ENCODE assay signal across 27 cellular contexts in genomic region chr7:105860793-105861192, GRCh38.
"Had no signal": no experiment of that assay in that cellular context is flagged by ENCODE, and none has a peak within 500 bp of the region (broad histone marks: within the 10 kb centered on the region; RNA-seq: fewer than 3 reads in every experiment).

No MANE protein-coding gene starts in this region.

- DNase-seq: hypothalamus; immature natural killer cell; kidney; left ventricle myocardium inferior; mesendoderm; naive B cell; natural killer cell; nucleus accumbens; pancreas; retina; right cardiac atrium; stimulated activated CD4-positive, alpha-beta T cell treated with anti-CD3 and anti-CD28 coated beads, Interleukin-4, amount 100 ng/mL, for 24 hours; stimulated activated naive CD4-positive, alpha-beta T cell; tibial artery; trophoblast cell; upper lobe of right lung had no signal

- H3K4me3 ChIP-seq: left ventricle myocardium inferior, lung, pancreas, prostate gland, skin epidermis, suprapubic skin, thoracic aorta, tibial artery, upper lobe of right lung had no signal

- H3K36me3 ChIP-seq: left ventricle myocardium inferior, pancreas, prostate gland, thoracic aorta, tibial artery, upper lobe of right lung had no signal

- FAIRE-seq: islet of Langerhans, kidney, pancreas, urothelium cell line had no signal

- H3K27me3 ChIP-seq: pancreas, suprapubic skin, tibial artery, upper lobe of right lung had no signal

- H3K4me1 ChIP-seq: left ventricle myocardium inferior, pancreas, prostate gland, suprapubic skin, tibial artery, upper lobe of right lung had no signal

- H3K27ac ChIP-seq: left ventricle myocardium inferior, pancreas, prostate gland, skin epidermis, suprapubic skin, thoracic aorta, tibial artery, upper lobe of right lung had no signal

- H3K27ac Mint-ChIP-seq: mesothelial cell of epicardium; natural killer cell; stimulated activated effector memory CD8-positive, alpha-beta T cell treated with anti-CD3 and anti-CD28 coated beads, Interleukin-12 subunit alpha, Interleukin-12 subunit beta, amount 100 ng/mL, for 72 hours; stimulated activated naive CD8-positive, alpha-beta T cell treated with anti-CD3 and anti-CD28 coated beads, Interleukin-15, Interleukin-2, amounts not matched to agents 100 ng/mL and 50 ng/mL, for 24 hours had no signal

- H3K4me3 Mint-ChIP-seq: immature natural killer cell; mesothelial cell of epicardium; naive B cell; natural killer cell; stimulated activated effector memory CD8-positive, alpha-beta T cell treated with anti-CD3 and anti-CD28 coated beads, Interleukin-12 subunit alpha, Interleukin-12 subunit beta, amount 100 ng/mL, for 72 hours; stimulated activated naive CD8-positive, alpha-beta T cell treated with anti-CD3 and anti-CD28 coated beads, Interleukin-15, Interleukin-2, amounts not matched to agents 100 ng/mL and 50 ng/mL, for 24 hours had no signal

- H3K4me1 Mint-ChIP-seq: mesothelial cell of epicardium, naive B cell had no signal

- H3K36me3 Mint-ChIP-seq: mesothelial cell of epicardium; naive B cell; natural killer cell; stimulated activated effector memory CD8-positive, alpha-beta T cell treated with anti-CD3 and anti-CD28 coated beads, Interleukin-12 subunit alpha, Interleukin-12 subunit beta, amount 100 ng/mL, for 72 hours had no signal

- H3K9me3 ChIP-seq: left ventricle myocardium inferior, pancreas, prostate gland, suprapubic skin, thoracic aorta, tibial artery, upper lobe of right lung had no signal

- H3K27me3 Mint-ChIP-seq: stimulated activated naive CD8-positive, alpha-beta T cell treated with anti-CD3 and anti-CD28 coated beads, Interleukin-15, Interleukin-2, amounts not matched to agents 100 ng/mL and 50 ng/mL, for 24 hours had no signal

- ATAC-seq: natural killer cell; pancreas; right cardiac atrium; sciatic nerve; stimulated activated effector memory CD8-positive, alpha-beta T cell treated with anti-CD3 and anti-CD28 coated beads, Interleukin-12 subunit alpha, Interleukin-12 subunit beta, amount 100 ng/mL, for 72 hours; upper lobe of right lung had no signal

- H3K9me3 Mint-ChIP-seq: immature natural killer cell; mesothelial cell of epicardium; naive B cell; natural killer cell; stimulated activated effector memory CD8-positive, alpha-beta T cell treated with anti-CD3 and anti-CD28 coated beads, Interleukin-12 subunit alpha, Interleukin-12 subunit beta, amount 100 ng/mL, for 72 hours; stimulated activated naive CD8-positive, alpha-beta T cell treated with anti-CD3 and anti-CD28 coated beads, Interleukin-15, Interleukin-2, amounts not matched to agents 100 ng/mL and 50 ng/mL, for 24 hours had no signal
